In the genomic region with DNA sequence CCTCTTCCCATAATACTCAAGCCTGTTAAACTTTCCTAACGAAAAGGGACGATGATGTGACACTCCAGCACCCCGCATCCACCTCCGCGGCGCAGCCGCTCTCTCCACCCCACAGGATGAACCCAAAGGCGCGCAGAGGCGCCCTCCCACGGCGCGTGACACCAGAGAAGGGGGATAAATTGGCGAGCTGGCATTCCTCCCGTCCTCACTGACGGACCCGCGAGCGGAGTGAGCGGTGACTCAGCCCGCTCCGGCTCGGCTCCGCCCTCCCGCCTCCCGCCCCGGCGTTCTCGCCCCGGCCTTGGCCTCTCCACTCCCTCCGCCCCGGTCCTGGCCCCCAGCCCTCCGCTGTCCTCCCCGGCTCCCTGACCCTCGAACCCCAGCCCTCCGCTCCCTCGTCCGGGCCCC, we compare ENCODE assay signal across 8 cellular contexts. TPM values are rescaled to one million over a fixed set of nuclear protein-coding genes. Genes with fewer than 3 reads are reported as not detected.
DNase-seq lines count a peak whose midpoint lies in the region; ATAC-seq and TF ChIP-seq lines count a peak whose summit lies in the region.

No MANE protein-coding gene starts in this region.

- peak overlapping the region; percentile 96 for H3K27ac Mint-ChIP-seq in activated CD4-positive, alpha-beta T cell treated with anti-CD3 and anti-CD28 coated beads, Interleukin-2, amount 10 ng/mL, durations not matched to agents 24 days and 14 days

- peaks cover 4% of the 10 kb centered on the region for H3K9me3 Mint-ChIP-seq in activated CD4-positive, alpha-beta T cell treated with anti-CD3 and anti-CD28 coated beads, Interleukin-2, amount 10 ng/mL, durations not matched to agents 24 days and 14 days

- H3K27me3 Mint-ChIP-seq in activated CD4-positive, alpha-beta T cell treated with anti-CD3 and anti-CD28 coated beads, Interleukin-2, amount 10 ng/mL, durations not matched to agents 24 days and 14 days: no peaks in the 10 kb centered on the region

- intact Hi-C loops in activated CD4-positive, alpha-beta T cell treated with anti-CD3 and anti-CD28 coated beads, Interleukin-2, amount 10 ng/mL, durations not matched to agents 24 days and 14 days (cut with micrococcal nuclease): loop anchor here (10.0 kb wide), 2 partner anchors 1433 to 1673 kb away; partner anchors contain the start of gene ANKRD10
- intact Hi-C loops in lower leg skin (cut with DNase I; ENCODE audit: low total_unique reads): no loop called here

- no peak for TF ChIP-seq CTCF in lower leg skin (IDR thresholded peaks at IDR 0.05)

- peak overlapping the region; percentile 98 for H3K4me3 Mint-ChIP-seq in activated CD4-positive, alpha-beta T cell treated with anti-CD3 and anti-CD28 coated beads, Interleukin-2, amount 10 ng/mL, durations not matched to agents 24 days and 14 days

- TF ChIP-seq POLR2A in lower leg skin (IDR thresholded peaks at IDR 0.05): no peak

- H3K4me3 ChIP-seq in lower leg skin (ENCODE audit: low read depth, poor library complexity, severe bottlenecking): peak overlapping the region; percentile 96

- peak; percentile 96 for DNase-seq in AG08395 (ENCODE audit: low spot score)
- DNase-seq in NCI-H2196 treated with DMSO at 0.1 percent for 48 hours (lab: John Stamatoyannopoulos, UW; ENCODE audit: unreplicated experiment): peak; percentile 4
- DNase-seq in activated CD4-positive, alpha-beta T cell treated with anti-CD3 and anti-CD28 coated beads, Interleukin-2, amount 10 ng/mL, durations not matched to agents 24 days and 14 days: peak; percentile 90
- DNase-seq in dermis blood vessel endothelial cell: peak; percentile 87
- peak; percentile 74 to 95 for DNase-seq in lower leg skin (ENCODE audit: low spot score in 2 of 2)
- DNase-seq in stimulated activated CD4-positive, alpha-beta T cell treated with anti-CD3 and anti-CD28 coated beads, Interleukin-4, amount 100 ng/mL, for 4 hours: peak; percentile 74 to 81

- ATAC-seq in GM18520 (IDR thresholded peaks at IDR 0.05; ENCODE audit: unreplicated experiment) (peak; percentile 47), HG03066 (IDR thresholded peaks at IDR 0.05; ENCODE audit: low read depth, unreplicated experiment) (peak; percentile 41)

- H3K36me3 Mint-ChIP-seq in activated CD4-positive, alpha-beta T cell treated with anti-CD3 and anti-CD28 coated beads, Interleukin-2, amount 10 ng/mL, durations not matched to agents 24 days and 14 days (ENCODE audit: low read depth): peaks cover 20% of the 10 kb centered on the region

- peaks cover 31% of the 10 kb centered on the region for H3K4me1 Mint-ChIP-seq in activated CD4-positive, alpha-beta T cell treated with anti-CD3 and anti-CD28 coated beads, Interleukin-2, amount 10 ng/mL, durations not matched to agents 24 days and 14 days

- WGBS in lower leg skin, 2 donors: 1 to 2% methylated on average over 15 to 38 of the region's 38 CpGs

RNA-seq across cellular contexts. Expression of gene TUBGCP3, which starts 0.6 kb away (rescaled TPM):
- 64.0 and 69.3 TPM in 2 replicates for total RNA-seq in activated CD4-positive, alpha-beta T cell treated with anti-CD3 and anti-CD28 coated beads, Interleukin-2, amount 10 ng/mL, durations not matched to agents 24 days and 14 days
- 29.6 and 35.0 TPM in 2 replicates for total RNA-seq in dermis blood vessel endothelial cell
- 10 to 100 TPM; 20.0 to 35.4 (median 22.9) TPM for total RNA-seq in lower leg skin

Comparison
In these comparisons a context has a peak if more than half of its experiments do, and no peak if none do; other contexts are left out.
1. Peak in every context shown above with its lines: DNase-seq, ATAC-seq and H3K4me3 ChIP-seq.
2. DNase-seq: peak in every context shown above with its lines; median percentile 96 in AG08395; 90 in activated CD4-positive, alpha-beta T cell treated with anti-CD3 and anti-CD28 coated beads, Interleukin-2, amount 10 ng/mL, durations not matched to agents 24 days and 14 days; 87 in dermis blood vessel endothelial cell; 84 in lower leg skin; 78 in stimulated activated CD4-positive, alpha-beta T cell treated with anti-CD3 and anti-CD28 coated beads, Interleukin-4, amount 100 ng/mL, for 4 hours; 4 in NCI-H2196 treated with DMSO at 0.1 percent for 48 hours.